12 cellular contexts compared by ENCODE assay signal in the genomic region with DNA sequence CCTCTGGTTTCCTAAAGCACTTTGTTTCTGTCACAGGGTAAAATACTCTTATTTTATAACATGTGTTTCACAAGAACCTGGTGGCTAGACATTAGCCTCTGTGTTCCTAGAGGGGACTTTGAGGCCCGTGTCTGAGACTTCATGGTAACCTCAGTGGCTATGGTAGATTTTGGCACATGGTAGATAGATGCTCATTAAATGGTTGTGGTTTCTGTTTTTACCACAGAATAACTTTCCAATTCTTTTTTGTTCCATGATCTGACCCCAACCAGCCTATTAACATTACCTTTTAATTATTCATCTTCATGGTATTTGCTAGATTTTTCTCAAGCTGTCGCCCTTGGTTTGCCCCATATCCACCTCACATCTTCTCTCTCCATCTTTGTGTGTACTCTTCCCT.
"Had no signal": no experiment of that assay in that cellular context is flagged by ENCODE, and none has a peak within 500 bp of the region (broad histone marks: within the 10 kb centered on the region; RNA-seq: fewer than 3 reads in every experiment).

No MANE protein-coding gene starts in this region.

- H3K36me3 Mint-ChIP-seq: activated naive CD4-positive, alpha-beta T cell treated with anti-CD3 and anti-CD28 coated beads, Interleukin-2, amount 50 U/mL, for 24 hours had no signal

- H3K27ac Mint-ChIP-seq: activated naive CD4-positive, alpha-beta T cell treated with anti-CD3 and anti-CD28 coated beads, Interleukin-2, amount 50 U/mL, for 24 hours; nephron progenitor cell had no signal

- DNase-seq: activated CD4-positive, alpha-beta T cell treated with anti-CD3 and anti-CD28 coated beads for 48 hours; activated CD8-positive, alpha-beta memory T cell treated with anti-CD3 and anti-CD28 coated beads for 24 hours; activated T-cell treated with anti-CD3 and anti-CD28 coated beads for 4 hours; dorsolateral prefrontal cortex; hippocampal formation; nephron progenitor cell; ovary; sigmoid colon; stimulated activated CD4-positive, alpha-beta T cell treated with anti-CD3 and anti-CD28 coated beads, Interleukin-2, amount 100 ng/mL, for 48 hours; thyroid gland had no signal

- FAIRE-seq: urothelium cell line had no signal

- H3K4me3 Mint-ChIP-seq: activated naive CD4-positive, alpha-beta T cell treated with anti-CD3 and anti-CD28 coated beads, Interleukin-2, amount 50 U/mL, for 24 hours; nephron progenitor cell had no signal
